8 cellular contexts compared by ENCODE assay signal in the genomic region with DNA sequence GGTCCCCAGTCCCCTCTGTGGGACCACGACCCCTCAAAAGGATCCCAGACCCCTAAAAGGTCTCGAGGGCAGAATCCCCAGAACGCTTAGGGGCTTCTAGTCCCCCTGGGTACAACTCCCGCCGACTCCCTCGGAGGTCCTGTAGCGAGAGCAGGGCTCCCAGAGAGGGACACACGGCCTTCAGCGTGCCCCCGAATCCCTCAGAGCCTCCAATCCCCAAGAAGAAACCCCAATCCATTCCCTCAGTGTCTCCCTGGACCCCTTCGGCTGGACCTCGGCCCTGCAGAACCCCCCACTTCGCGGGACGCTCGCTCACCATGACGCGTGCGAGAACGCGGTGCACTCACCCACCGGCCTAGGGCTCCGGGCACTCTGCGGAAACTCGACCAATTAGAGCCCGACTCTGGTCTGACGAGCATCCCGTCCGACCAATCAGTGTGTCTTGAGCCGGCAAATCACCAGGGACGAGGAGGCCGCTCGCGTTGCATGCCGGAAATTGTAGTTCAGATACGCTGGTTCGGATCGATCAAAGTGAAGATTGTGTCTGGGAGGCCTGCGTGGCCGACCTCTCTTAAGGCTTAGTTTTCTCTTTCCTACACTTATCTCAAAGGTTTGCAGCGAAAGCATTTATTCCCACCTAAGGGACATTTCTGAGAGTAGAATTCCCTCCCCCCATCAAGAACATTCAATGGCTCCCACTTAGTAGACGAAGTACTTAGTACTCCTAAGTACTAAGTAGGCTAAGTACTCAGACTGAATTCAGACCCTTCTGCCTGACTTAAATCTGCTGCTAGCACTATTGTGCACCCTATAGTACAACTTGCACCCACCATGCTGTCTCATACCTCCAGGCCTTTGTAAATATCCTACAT. TPM values are rescaled to one million over a fixed set of nuclear protein-coding genes. Genes with fewer than 3 reads are reported as not detected.
DNase-seq lines count a peak whose midpoint lies in the region; ATAC-seq and TF ChIP-seq lines count a peak whose summit lies in the region.

Gene TMEM161A (minus strand): TSS at position 369 of the 872 bp plus-strand sequence. CDS start 50 bp downstream, at position 319.

- H4K20me1 ChIP-seq in BLaER1, result no peaks in the 10 kb centered on the region

- H3K27ac ChIP-seq in BLaER1, result peak within 1 kb of the TSS; percentile 88
- no peak within 1 kb of the TSS for H3K27ac ChIP-seq in colonic mucosa

- H3K9me3 ChIP-seq in BLaER1 (no peaks in the 10 kb centered on the region), colonic mucosa (no peaks in the 10 kb centered on the region)

- DNase-seq in NCI-H526 (lab: John Stamatoyannopoulos, UW), result peak; percentile 83 to 95
- peak; percentile 94 to 96 for DNase-seq in activated CD4-positive, alpha-beta T cell treated with anti-CD3 and anti-CD28 coated beads for 4 hours
- DNase-seq in colonic mucosa, result peak; percentile 98
- peak; percentile 98 for DNase-seq in kidney tubule cell (ENCODE audit: low spot score)
- DNase-seq in stimulated activated CD4-positive, alpha-beta T cell treated with anti-CD3 and anti-CD28 coated beads, Interleukin-1b, Interleukin-23, amount 100 ng/mL, for 24 hours (ENCODE audit: low read depth in 4 of 4, low spot score in 1 of 4), result peak; percentile 89 to 95 (median 92)

- H3K4me1 ChIP-seq in BLaER1 (peaks cover 32% of the 10 kb centered on the region), colonic mucosa (no peaks in the 10 kb centered on the region)

- H3K9ac ChIP-seq in BLaER1 (peak within 1 kb of the TSS; percentile 89), colonic mucosa (ENCODE audit: low read depth in 2 of 2, low read length in 2 of 2) (peak within 1 kb of the TSS; percentile 85 to 93)

- peaks cover 10% of the 10 kb centered on the region for H3K36me3 ChIP-seq in BLaER1
- no peaks in the 10 kb centered on the region for H3K36me3 ChIP-seq in colonic mucosa

- TF ChIP-seq CTCF in colonic mucosa (IDR thresholded peaks at IDR 0.05), result no peak

- H3K4me3 ChIP-seq in BLaER1 (peak within 1 kb of the TSS; percentile 79), colonic mucosa (peak within 1 kb of the TSS; percentile 78)

- intact Hi-C loops in colonic mucosa (cut with DNase I), result no loop called here

- no peaks in the 10 kb centered on the region for H3K27me3 ChIP-seq in BLaER1
- H3K27me3 ChIP-seq in colonic mucosa, result no peaks in the 10 kb centered on the region

- ATAC-seq in GM19324 (IDR thresholded peaks at IDR 0.05; ENCODE audit: low FRiP score, unreplicated experiment) (peak; percentile 97), HG03460 (IDR thresholded peaks at IDR 0.05; ENCODE audit: unreplicated experiment) (peak; percentile 97)

- peak within 1 kb of the TSS; percentile 85 for H3K4me2 ChIP-seq in BLaER1

RNA-seq across cellular contexts. Expression of gene TMEM161A, which starts in this region (rescaled TPM):
- 10 to 100 TPM; 17.6 to 33.6 TPM for total RNA-seq in colonic mucosa
